Comparison of ENCODE assay signal across 21 cellular contexts in the genomic region with DNA sequence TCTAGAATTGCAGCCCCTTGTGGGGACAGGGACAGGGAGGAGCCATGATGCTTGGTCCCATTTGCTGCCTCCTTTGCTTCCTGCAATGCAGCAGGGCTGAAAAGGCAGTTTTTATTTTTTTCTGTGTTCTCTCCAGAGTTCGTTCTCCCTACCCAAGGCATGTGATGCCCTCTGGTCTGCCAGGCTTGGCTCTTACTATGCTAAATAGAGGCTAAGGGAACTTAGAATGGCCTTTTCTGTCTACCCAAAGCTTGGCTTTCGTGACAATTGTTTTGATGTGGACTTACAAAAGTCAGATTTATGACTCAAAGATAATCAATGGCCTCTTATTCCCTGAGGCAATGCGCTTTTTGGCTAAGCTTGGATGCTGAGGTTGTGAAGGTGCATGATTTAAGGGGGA.
DNase-seq lines count a peak whose midpoint lies in the region; TF ChIP-seq lines count a peak whose summit lies in the region.
"Had no signal": no experiment of that assay in that cellular context is flagged by ENCODE, and none has a peak within 500 bp of the region (broad histone marks: within the 10 kb centered on the region; RNA-seq: fewer than 3 reads in every experiment).

No MANE protein-coding gene starts in this region.

- H3K27ac ChIP-seq in layer of hippocampus (ENCODE audit: low read depth, low read length) (peak overlapping the region; percentile 84), ovary (no peak overlapping the region)
- H3K27ac ChIP-seq: hepatocyte, lower lobe of right lung, parathyroid adenoma, vagina had no signal

- H3K9me3 ChIP-seq in ovary = no peaks in the 10 kb centered on the region
- H3K9me3 ChIP-seq: lower lobe of right lung, SK-N-SH, vagina had no signal

- H3K27ac Mint-ChIP-seq in brain (peak overlapping the region in 4 of 5 experiments; percentile 72 to 97 (median 94)), glutamatergic neuron (ENCODE audit: unreplicated experiment) (no peak overlapping the region), mesothelial cell of epicardium (no peak overlapping the region)
- H3K27ac Mint-ChIP-seq: activated naive CD8-positive, alpha-beta T cell treated with anti-CD3 and anti-CD28 coated beads, Interleukin-2, amount 50 U/mL, for 24 hours had no signal

- peak overlapping the region in 1 of 5 experiments; percentile 28 for H3K4me3 Mint-ChIP-seq in brain
- H3K4me3 Mint-ChIP-seq in glutamatergic neuron (ENCODE audit: unreplicated experiment) = no peak overlapping the region
- H3K4me3 Mint-ChIP-seq in mesothelial cell of epicardium = no peak overlapping the region
- H3K4me3 Mint-ChIP-seq: activated naive CD8-positive, alpha-beta T cell treated with anti-CD3 and anti-CD28 coated beads, Interleukin-2, amount 50 U/mL, for 24 hours; CD14-positive monocyte had no signal

- no peak overlapping the region for H3K4me3 ChIP-seq in ovary
- H3K4me3 ChIP-seq: hepatocyte, lower lobe of right lung, vagina had no signal

- peaks cover 2% of the 10 kb centered on the region for H3K4me1 ChIP-seq in ovary (ENCODE audit: insufficient read depth)
- H3K4me1 ChIP-seq: parathyroid adenoma had no signal

- DNase-seq in COLO829 (ENCODE audit: low spot score) = peak; percentile 86
- DNase-seq in posterior cingulate gyrus = peak in 8 of 10 donors; percentile 16 to 90 (median 53)
- no peak for DNase-seq in ovary
- no peak for DNase-seq in glutamatergic neuron
- no peak for DNase-seq in NCI-H2029 (lab: John Stamatoyannopoulos, UW)
- no peak for DNase-seq in mesothelial cell of epicardium (ENCODE audit: low spot score in 2 of 2, unreplicated experiment in 2 of 2)
- DNase-seq: activated CD8-positive, alpha-beta memory T cell treated with anti-CD3 and anti-CD28 coated beads, Interleukin-2, amount 50 U/mL, for 4 hours; activated naive CD8-positive, alpha-beta T cell treated with anti-CD3 and anti-CD28 coated beads, Interleukin-2, amount 50 U/mL, for 24 hours; DMS 273 treated with DMSO at 0.1 percent for 48 hours; lower lobe of right lung; NCI-H2107; NCI-H524; RPMI8226; T-helper 9 cell had no signal

- H3K4me1 Mint-ChIP-seq in brain (peaks cover 46% of the 10 kb centered on the region), glutamatergic neuron (ENCODE audit: low read depth, unreplicated experiment) (peaks cover 12% of the 10 kb centered on the region), mesothelial cell of epicardium (peaks cover 24% of the 10 kb centered on the region)

- TF ChIP-seq CTCF in brain (conservative IDR thresholded peaks at IDR 0.05) (no peak), ovary (IDR thresholded peaks at IDR 0.05) (no peak), glutamatergic neuron (IDR thresholded peaks at IDR 0.05; ENCODE audit: partially characterized antibody, unreplicated experiment) (no peak), mesothelial cell of epicardium (IDR thresholded peaks at IDR 0.05; ENCODE audit: unreplicated experiment) (no peak)

- H3K27me3 Mint-ChIP-seq in brain (no peaks in the 10 kb centered on the region), glutamatergic neuron (ENCODE audit: unreplicated experiment) (no peaks in the 10 kb centered on the region), mesothelial cell of epicardium (ENCODE audit: low read depth) (no peaks in the 10 kb centered on the region)
- H3K27me3 Mint-ChIP-seq: activated naive CD8-positive, alpha-beta T cell treated with anti-CD3 and anti-CD28 coated beads, Interleukin-2, amount 50 U/mL, for 24 hours had no signal

- intact Hi-C loops in posterior cingulate gyrus (cut with DNase I) = loop anchor here (5.0 to 10.0 kb wide), 3 partner anchors 114 to 293 kb away; a partner anchor contains a TSS
- intact Hi-C loops in ovary (cut with DNase I) = no loop called here

- H3K36me3 Mint-ChIP-seq in brain (no peaks in the 10 kb centered on the region), glutamatergic neuron (ENCODE audit: unreplicated experiment) (peaks cover 4% of the 10 kb centered on the region), mesothelial cell of epicardium (no peaks in the 10 kb centered on the region)

- no peak for TF ChIP-seq EP300 in ovary (IDR thresholded peaks at IDR 0.05)

- WGBS in ovary, 3 donors = 53 to 64% (median 64%) methylated on average over 3 of the region's 3 CpGs

- H3K27me3 ChIP-seq in layer of hippocampus (ENCODE audit: control insufficient read depth, insufficient read depth, low read length) (no peaks in the 10 kb centered on the region), ovary (no peaks in the 10 kb centered on the region)
- H3K27me3 ChIP-seq: hepatocyte, vagina had no signal

- TF ChIP-seq POLR2A in ovary (IDR thresholded peaks at IDR 0.05) = no peak

- H3K9me3 Mint-ChIP-seq in brain (peaks cover 6 to 16% (median 8%) of the 10 kb centered on the region in 5 experiments), glutamatergic neuron (ENCODE audit: unreplicated experiment) (peaks cover 5% of the 10 kb centered on the region), mesothelial cell of epicardium (peaks cover 19% of the 10 kb centered on the region)
- H3K9me3 Mint-ChIP-seq: activated naive CD8-positive, alpha-beta T cell treated with anti-CD3 and anti-CD28 coated beads, Interleukin-2, amount 50 U/mL, for 24 hours had no signal

- H3K36me3 ChIP-seq in ovary = no peaks in the 10 kb centered on the region
- H3K36me3 ChIP-seq: lower lobe of right lung, vagina had no signal

Comparison
In these comparisons a context has a peak if more than half of its experiments do, and no peak if none do; other contexts are left out.
1. DNase-seq: peak in COLO829 (single experiment) and posterior cingulate gyrus (8 of 10); none in ovary (0 of 5), glutamatergic neuron (single experiment), NCI-H2029 (single experiment) and mesothelial cell of epicardium (0 of 2).
2. H3K27ac Mint-ChIP-seq: peak in brain (4 of 5); none in glutamatergic neuron (single experiment) and mesothelial cell of epicardium (single experiment).